In genomic region chr22:48827228-48827810, GRCh38 we compare ENCODE assay signal across 12 cellular contexts.
A peak's percentile ranks its signal among the peaks of the same experiment; 100 is the strongest.
DNase-seq lines count a peak whose midpoint lies in the region; ATAC-seq and TF ChIP-seq lines count a peak whose summit lies in the region.
"Had no signal": no experiment of that assay in that cellular context is flagged by ENCODE, and none has a peak within 500 bp of the region (broad histone marks: within the 10 kb centered on the region; RNA-seq: fewer than 3 reads in every experiment).

No MANE protein-coding gene starts in this region.

- no peak overlapping the region for H2AFZ ChIP-seq in PC-3 (ENCODE audit: low read length)

- H3K36me3 ChIP-seq in PC-3 (ENCODE audit: low read depth, low read length) (no peaks in the 10 kb centered on the region), esophagus squamous epithelium (no peaks in the 10 kb centered on the region)
- H3K36me3 ChIP-seq: stomach had no signal

- H3K27ac ChIP-seq in PC-3 (ENCODE audit: low read length) (no peak overlapping the region), esophagus squamous epithelium (no peak overlapping the region)
- H3K27ac ChIP-seq: stomach had no signal

- POLR2A ChIA-PET in PC-3 (lab: Charles Lee; ENCODE audit: unreplicated experiment) = no interaction called here

- TF ChIP-seq POLR2A in esophagus squamous epithelium (IDR thresholded peaks at IDR 0.05) = no peak

- H3K9me2 ChIP-seq in PC-3 (replicated peaks; ENCODE audit: low read length) = no peaks in the 10 kb centered on the region

- H3K4me3 ChIP-seq in PC-3 (ENCODE audit: low read length) (no peak overlapping the region), esophagus squamous epithelium (no peak overlapping the region)
- H3K4me3 ChIP-seq: stomach had no signal

- WGBS in esophagus squamous epithelium, 2 donors = 33 to 43% methylated on average over 18 of the region's 18 CpGs

- peaks cover 6% of the 10 kb centered on the region for H3K4me1 Mint-ChIP-seq in stimulated activated effector memory CD8-positive, alpha-beta T cell treated with anti-CD3 and anti-CD28 coated beads, Interleukin-12 subunit alpha, Interleukin-12 subunit beta, amount 100 ng/mL, for 72 hours
- H3K4me1 Mint-ChIP-seq: CD8-positive, alpha-beta memory T cell had no signal

- no peaks in the 10 kb centered on the region for H3K27me3 ChIP-seq in PC-3 (ENCODE audit: low read length)
- peaks cover 0 to 55% (median 0%) of the 10 kb centered on the region in 4 donors for H3K27me3 ChIP-seq in esophagus squamous epithelium

- H4K20me1 ChIP-seq in PC-3 (ENCODE audit: low read length) = no peaks in the 10 kb centered on the region

- H3K36me3 Mint-ChIP-seq in stimulated activated effector memory CD8-positive, alpha-beta T cell treated with anti-CD3 and anti-CD28 coated beads, Interleukin-12 subunit alpha, Interleukin-12 subunit beta, amount 100 ng/mL, for 72 hours = no peaks in the 10 kb centered on the region

- H3K4me3 Mint-ChIP-seq in stimulated activated effector memory CD8-positive, alpha-beta T cell treated with anti-CD3 and anti-CD28 coated beads, Interleukin-12 subunit alpha, Interleukin-12 subunit beta, amount 100 ng/mL, for 72 hours = no peak overlapping the region
- H3K4me3 Mint-ChIP-seq: CD8-positive, alpha-beta memory T cell had no signal

- CTCF ChIA-PET in PC-3 (lab: Charles Lee) = no interaction called here

- TF ChIP-seq CTCF in PC-3 (conservative IDR thresholded peaks at IDR 0.05; ENCODE audit: low read depth, low read length) (no peak), esophagus squamous epithelium (IDR thresholded peaks at IDR 0.05) (no peak)

- no TSS peak for BruUV-seq in PC-3 (replicated peaks; lab: Mats Ljungman, UMichigan)

- intact Hi-C loops in PC-3 (cut with micrococcal nuclease) (no loop called here), esophagus squamous epithelium (cut with DNase I) (no loop called here)

- H3K4me1 ChIP-seq in PC-3 (ENCODE audit: insufficient read depth, low read length) = no peaks in the 10 kb centered on the region
- H3K4me1 ChIP-seq in esophagus squamous epithelium = no peaks in the 10 kb centered on the region
- H3K4me1 ChIP-seq: stomach had no signal

- no peak for ATAC-seq in PC-3
- no peak for ATAC-seq in GM18907 (IDR thresholded peaks at IDR 0.05; ENCODE audit: unreplicated experiment)
- ATAC-seq in stimulated activated effector memory CD8-positive, alpha-beta T cell treated with anti-CD3 and anti-CD28 coated beads, Interleukin-12 subunit alpha, Interleukin-12 subunit beta, amount 100 ng/mL, for 72 hours = no peak
- no peak for ATAC-seq in HG03196 (IDR thresholded peaks at IDR 0.05; ENCODE audit: unreplicated experiment)
- ATAC-seq: left lobe of liver had no signal

- peaks cover 4% of the 10 kb centered on the region for H3K9me3 Mint-ChIP-seq in stimulated activated effector memory CD8-positive, alpha-beta T cell treated with anti-CD3 and anti-CD28 coated beads, Interleukin-12 subunit alpha, Interleukin-12 subunit beta, amount 100 ng/mL, for 72 hours

- H3K27ac Mint-ChIP-seq in stimulated activated effector memory CD8-positive, alpha-beta T cell treated with anti-CD3 and anti-CD28 coated beads, Interleukin-12 subunit alpha, Interleukin-12 subunit beta, amount 100 ng/mL, for 72 hours = no peak overlapping the region
- H3K27ac Mint-ChIP-seq: CD8-positive, alpha-beta memory T cell had no signal

- H3K9ac ChIP-seq in PC-3 (ENCODE audit: low read length) = no peak overlapping the region

- no peaks in the 10 kb centered on the region for H3K79me2 ChIP-seq in PC-3 (ENCODE audit: low read length)

- peak; percentile 94 for DNase-seq in COR-L47 (lab: John Stamatoyannopoulos, UW)
- DNase-seq in NCI-H146 (lab: John Stamatoyannopoulos, UW) = peak; percentile 90
- DNase-seq in PC-3 = peak; percentile 1
- peak; percentile 47 for DNase-seq in kidney tubule cell (ENCODE audit: low spot score)
- no peak for DNase-seq in stimulated activated effector memory CD8-positive, alpha-beta T cell treated with anti-CD3 and anti-CD28 coated beads, Interleukin-12 subunit alpha, Interleukin-12 subunit beta, amount 100 ng/mL, for 72 hours (ENCODE audit: low spot score in 2 of 2)
- no peak for DNase-seq in esophagus squamous epithelium (lab: John Stamatoyannopoulos, UW)
- DNase-seq: NCI-H82, stomach had no signal

- H3K9me3 ChIP-seq in PC-3 (ENCODE audit: low read length) (no peaks in the 10 kb centered on the region; the same call in 1 of the 2 replicates), esophagus squamous epithelium (peaks cover 0 to 8% (median 0%) of the 10 kb centered on the region in 3 donors)

- H3K4me2 ChIP-seq in PC-3 (ENCODE audit: low read length) = no peak overlapping the region

- no peaks in the 10 kb centered on the region for H3F3A ChIP-seq in PC-3 (ENCODE audit: low read length, unreplicated experiment)

Comparison
In these comparisons a context has a peak if more than half of its experiments do, and no peak if none do; other contexts are left out.
1. DNase-seq: peak in COR-L47 (single experiment), NCI-H146 (single experiment), PC-3 (single experiment) and kidney tubule cell (single experiment); none in stimulated activated effector memory CD8-positive, alpha-beta T cell treated with anti-CD3 and anti-CD28 coated beads, Interleukin-12 subunit alpha, Interleukin-12 subunit beta, amount 100 ng/mL, for 72 hours (0 of 2) and esophagus squamous epithelium (single experiment).